In genomic region chr22:36350751-36351594, GRCh38 we compare ENCODE assay signal across 8 cellular contexts. TPM values are rescaled to one million over a fixed set of nuclear protein-coding genes. Genes with fewer than 3 reads are reported as not detected.
A peak's percentile ranks its signal among the peaks of the same experiment; 100 is the strongest.
DNase-seq lines count a peak whose midpoint lies in the region; ATAC-seq and TF ChIP-seq lines count a peak whose summit lies in the region.

No MANE protein-coding gene starts in this region.

- POLR2A ChIA-PET in A673 (lab: Charles Lee; ENCODE audit: low non-redundant PET) = no interaction called here

- CTCF ChIA-PET in A673 (lab: Charles Lee) = interaction anchor here (0.7 kb wide), 1 partner anchor 784 kb away, joined by 4 read pairs; no protein-coding TSS in a partner anchor

- H3K27ac Mint-ChIP-seq in natural killer cell = peak overlapping the region; percentile 90 to 96

- DNase-seq in A673 (ENCODE audit: low spot score) = no peak
- peak; percentile 38 for DNase-seq in MG63
- DNase-seq in natural killer cell = no peak
- DNase-seq in DMS79 treated with DMSO at 0.1 percent for 48 hours (lab: John Stamatoyannopoulos, UW) = no peak
- DNase-seq in NCI-H1417 (lab: John Stamatoyannopoulos, UW) = no peak

- TF ChIP-seq CTCF in A673 (conservative IDR thresholded peaks at IDR 0.05; ENCODE audit: low read depth, low read length) (no peak), natural killer cell (IDR thresholded peaks at IDR 0.05) (no peak)

- H3K27me3 ChIP-seq in A673 (replicated peaks; ENCODE audit: insufficient read depth, low read depth, low read length, poor library complexity) = no peaks in the 10 kb centered on the region
- no peaks in the 10 kb centered on the region for H3K27me3 ChIP-seq in MG63
- H3K27me3 ChIP-seq in duodenal mucosa (ENCODE audit: control insufficient read depth in 1 of 2, insufficient read depth in 2 of 2, low read length in 2 of 2) = no peaks in the 10 kb centered on the region

- H3K4me1 ChIP-seq in A673 (ENCODE audit: insufficient read depth, low read length, poor library complexity, severe bottlenecking) = peaks cover 16% of the 10 kb centered on the region
- peaks cover 40 to 52% of the 10 kb centered on the region in 2 donors for H3K4me1 ChIP-seq in duodenal mucosa (ENCODE audit: control insufficient read depth in 1 of 2, insufficient read depth in 2 of 2, low read length in 2 of 2)

- H3K36me3 ChIP-seq in A673 (ENCODE audit: insufficient read depth, low read length, poor library complexity, severe bottlenecking) (peaks cover 6% of the 10 kb centered on the region), MG63 (peaks cover 60% of the 10 kb centered on the region), duodenal mucosa (ENCODE audit: control insufficient read depth in 1 of 2, insufficient read depth in 2 of 2, low read length in 2 of 2) (peaks cover 12 to 27% of the 10 kb centered on the region in 2 donors)

- H3K9ac ChIP-seq in duodenal mucosa (ENCODE audit: low read depth in 1 of 2, low read length in 2 of 2) = peak overlapping the region; percentile 25 to 39

- intact Hi-C loops in A673 (cut with micrococcal nuclease; ENCODE audit: unreplicated experiment) = no loop called here
- intact Hi-C loops in natural killer cell (cut with micrococcal nuclease) = no loop called here

- H3K4me3 ChIP-seq in A673 (ENCODE audit: low read depth, low read length, poor library complexity, severe bottlenecking) (no peak overlapping the region), MG63 (no peak overlapping the region), duodenal mucosa (ENCODE audit: low read depth in 1 of 2, low read length in 2 of 2) (peak overlapping the region in 1 of 2 donors; percentile 6)

- H3K9me3 ChIP-seq in A673 (ENCODE audit: low read depth, low read length, poor library complexity, severe bottlenecking) (no peaks in the 10 kb centered on the region), MG63 (no peaks in the 10 kb centered on the region), duodenal mucosa (ENCODE audit: control insufficient read depth in 1 of 2, low read length in 2 of 2) (no peaks in the 10 kb centered on the region)

- H3K4me1 Mint-ChIP-seq in natural killer cell = peaks cover 64 to 72% of the 10 kb centered on the region in 2 donors

- no peaks in the 10 kb centered on the region for H3K36me3 Mint-ChIP-seq in natural killer cell

- H3K27ac ChIP-seq in A673 (ENCODE audit: low read depth, low read length, poor library complexity, severe bottlenecking) = peak overlapping the region; percentile 62
- H3K27ac ChIP-seq in duodenal mucosa (ENCODE audit: low read depth, low read length) = peak overlapping the region; percentile 85

- H3K27me3 Mint-ChIP-seq in natural killer cell (ENCODE audit: low read depth in 2 of 2) = no peaks in the 10 kb centered on the region

- H3K4me3 Mint-ChIP-seq in natural killer cell = peak overlapping the region; percentile 25

- peak in 1 of 3 donors; percentile 61 for ATAC-seq in natural killer cell
- ATAC-seq in GM18907 (IDR thresholded peaks at IDR 0.05; ENCODE audit: unreplicated experiment) = no peak
- ATAC-seq in GM18868 (IDR thresholded peaks at IDR 0.05; ENCODE audit: unreplicated experiment) = no peak

- H3K9me3 Mint-ChIP-seq in natural killer cell = no peaks in the 10 kb centered on the region

- no TSS peak for BruUV-seq in A673 (replicated peaks; lab: Mats Ljungman, UMichigan)

RNA-seq across cellular contexts. Expression of gene MYH9, which starts 36.8 kb away (rescaled TPM):
- total RNA-seq in A673 (2021) (290 and 323 TPM in 2 replicates), natural killer cell (1,000 to 10,000 TPM in 1 of 3 donors, 100 to 1,000 TPM in 2; 803 to 1,038 (median 808) TPM)
- 323 and 380 TPM in 2 replicates for total RNA-seq in MG63 (2014; rRNA removed; shearing (Covaris generic); ENCODE audit: low replicate concordance)
